Comparison of ENCODE assay signal across 10 cellular contexts in the genomic region with DNA sequence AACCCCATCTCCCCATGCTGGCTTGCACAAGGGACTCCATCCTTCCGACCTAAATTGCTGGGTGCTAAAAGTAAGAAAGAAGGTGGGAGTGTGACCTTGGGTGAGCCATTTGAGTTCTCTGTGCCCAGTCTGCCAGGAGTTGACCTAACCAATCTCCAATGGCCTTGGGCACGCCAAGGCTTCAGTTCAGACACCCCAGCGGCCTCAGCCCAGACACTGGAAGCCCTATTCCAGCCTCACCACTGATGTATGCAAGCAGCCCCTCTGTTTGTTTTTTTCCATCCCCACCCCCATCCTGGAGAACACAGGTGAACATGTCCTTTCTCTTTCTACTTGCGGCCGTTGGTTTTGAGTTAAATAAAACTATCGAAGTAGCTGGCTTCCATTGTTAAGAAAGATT. TPM values are rescaled to one million over a fixed set of nuclear protein-coding genes. Genes with fewer than 3 reads are reported as not detected.
DNase-seq lines count a peak whose midpoint lies in the region; ATAC-seq and TF ChIP-seq lines count a peak whose summit lies in the region.
"Had no signal": no experiment of that assay in that cellular context is flagged by ENCODE, and none has a peak within 500 bp of the region (broad histone marks: within the 10 kb centered on the region; RNA-seq: fewer than 3 reads in every experiment).

No MANE protein-coding gene starts in this region.

- H3K4me1 Mint-ChIP-seq in T-helper 2 cell treated with Interferon-gamma antibody and Interleukin-4, amounts not matched to agents 5 μg/mL and 100 μg/mL, for 36 hours (ENCODE audit: low read depth) = peaks cover 69% of the 10 kb centered on the region

- H3K4me1 ChIP-seq in adipocyte (ENCODE audit: control insufficient read depth, insufficient read depth, low read length) = peaks cover 64% of the 10 kb centered on the region
- peaks cover 61 to 63% of the 10 kb centered on the region in 2 donors for H3K4me1 ChIP-seq in lung (ENCODE audit: control insufficient read depth in 2 of 2, insufficient read depth in 2 of 2, low read length in 2 of 2)
- peaks cover 15% of the 10 kb centered on the region for H3K4me1 ChIP-seq in HAP-1

- H3K27me3 Mint-ChIP-seq in T-helper 2 cell treated with Interferon-gamma antibody and Interleukin-4, amounts not matched to agents 5 μg/mL and 100 μg/mL, for 36 hours (ENCODE audit: low read depth) = no peaks in the 10 kb centered on the region

- 68 to 91% methylated on average over 6 of the region's 6 CpGs for WGBS in lung, 2 donors

- peaks cover 38% of the 10 kb centered on the region for H3K36me3 Mint-ChIP-seq in T-helper 2 cell treated with Interferon-gamma antibody and Interleukin-4, amounts not matched to agents 5 μg/mL and 100 μg/mL, for 36 hours (ENCODE audit: low read depth)

- H3K27ac ChIP-seq in lung (ENCODE audit: low read depth in 1 of 2, low read length in 1 of 2) = peak overlapping the region; percentile 47 to 71
- H3K27ac ChIP-seq in temporal lobe (ENCODE audit: low read depth, low read length) = peak overlapping the region; percentile 58

- H3K27ac Mint-ChIP-seq in T-helper 2 cell treated with Interferon-gamma antibody and Interleukin-4, amounts not matched to agents 5 μg/mL and 100 μg/mL, for 36 hours = peak overlapping the region; percentile 55

- H3K36me3 ChIP-seq in adipocyte (ENCODE audit: control insufficient read depth, insufficient read depth, low read length, severe bottlenecking) = no peaks in the 10 kb centered on the region
- H3K36me3 ChIP-seq in lung (ENCODE audit: control insufficient read depth in 2 of 2, insufficient read depth in 2 of 2, low read length in 2 of 2) = peaks cover 0 to 9% of the 10 kb centered on the region in 2 donors
- peaks cover 4% of the 10 kb centered on the region for H3K36me3 ChIP-seq in HAP-1 (replicated peaks)

- peak overlapping the region; percentile 79 for H3K9ac ChIP-seq in adipocyte (ENCODE audit: low read length)

- H3K9me3 ChIP-seq in adipocyte (ENCODE audit: control insufficient read depth, low read length) (no peaks in the 10 kb centered on the region), lung (ENCODE audit: control insufficient read depth in 2 of 2, insufficient read depth in 1 of 2, low read length in 1 of 2) (no peaks in the 10 kb centered on the region), HAP-1 (no peaks in the 10 kb centered on the region)

- peak overlapping the region; percentile 52 for H3K4me3 Mint-ChIP-seq in T-helper 2 cell treated with Interferon-gamma antibody and Interleukin-4, amounts not matched to agents 5 μg/mL and 100 μg/mL, for 36 hours

- no peaks in the 10 kb centered on the region for H3K27me3 ChIP-seq in adipocyte (replicated peaks; ENCODE audit: control insufficient read depth, insufficient read depth, low read length)
- H3K27me3 ChIP-seq in lung (ENCODE audit: control insufficient read depth, insufficient read depth) = no peaks in the 10 kb centered on the region
- H3K27me3 ChIP-seq in HAP-1 (ENCODE audit: low read depth) = no peaks in the 10 kb centered on the region

- in situ Hi-C loops in HAP-1 (cut with MboI; ENCODE audit: low sequenced_read_pairs) = no loop called here

- no peaks in the 10 kb centered on the region for H3K9me3 Mint-ChIP-seq in T-helper 2 cell treated with Interferon-gamma antibody and Interleukin-4, amounts not matched to agents 5 μg/mL and 100 μg/mL, for 36 hours

- no peak for DNase-seq in T-helper 2 cell treated with Interferon-gamma antibody and Interleukin-4, amounts not matched to agents 5 μg/mL and 100 μg/mL, for 36 hours (ENCODE audit: low spot score)
- DNase-seq in T-helper 2 cell (no peak), adipocyte (ENCODE audit: low read depth) (no peak), lung (ENCODE audit: low spot score) (no peak), NCI-H146 treated with DMSO at 0.1 percent for 48 hours (lab: John Stamatoyannopoulos, UW; ENCODE audit: unreplicated experiment) (no peak), HAP-1 (ENCODE audit: low spot score in 2 of 2) (no peak)
- DNase-seq: NCI-H1436, T1000 had no signal

- H3K4me3 ChIP-seq in adipocyte (ENCODE audit: low read length) (no peak overlapping the region), lung (no peak overlapping the region), HAP-1 (no peak overlapping the region)

- no peak for ATAC-seq in lung (ENCODE audit: insufficient read depth, low FRiP score)
- no peak for ATAC-seq in HG02678 (IDR thresholded peaks at IDR 0.05; ENCODE audit: unreplicated experiment)

- no peak for TF ChIP-seq CTCF in lung (IDR thresholded peaks at IDR 0.05; ENCODE audit: control extremely low read depth, extremely low read depth)

RNA-seq across cellular contexts. Expression of a gene that starts 31.9 kb away (rescaled TPM):
- total RNA-seq in lung (100 to 1,000 TPM; 398 to 667 TPM), temporal lobe (31.0 TPM)
- polyA plus RNA-seq in lung = 100 to 1,000 TPM; 184 to 266 TPM

Comparison
In these comparisons a context has a peak if more than half of its experiments do, and no peak if none do; other contexts are left out.
1. RNA of a gene that starts 31.9 kb away (total RNA-seq): 398 to 667 TPM in lung; 31.0 TPM in temporal lobe (single experiment); every median in the first group is over 10 times any median in the second.